22 cellular contexts compared by ENCODE assay signal in the genomic region with DNA sequence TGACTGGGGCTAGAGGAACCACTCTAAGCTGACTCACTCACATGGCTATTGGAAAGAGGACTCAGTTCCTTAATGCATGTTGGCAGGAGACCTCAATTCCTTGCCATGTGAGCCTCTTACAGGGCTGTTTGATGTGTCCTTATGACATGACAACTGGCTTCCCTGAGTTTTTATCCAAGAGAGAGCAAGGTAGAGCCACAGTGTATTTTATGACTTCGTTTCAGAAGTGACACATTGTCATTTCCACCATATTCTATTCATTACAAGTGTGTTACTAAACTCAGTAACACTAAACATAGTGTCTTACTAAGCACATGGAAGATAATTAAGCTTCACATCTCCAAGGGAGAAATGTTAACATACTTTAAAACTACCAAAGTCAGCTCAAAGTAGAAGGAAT.
"Had no signal": no experiment of that assay in that cellular context is flagged by ENCODE, and none has a peak within 500 bp of the region (broad histone marks: within the 10 kb centered on the region; RNA-seq: fewer than 3 reads in every experiment).

No MANE protein-coding gene starts in this region.

- H3K27ac Mint-ChIP-seq: dendritic cell treated with granulocyte-macrophage colony-stimulating factor and Interleukin-4, amounts not matched to agents 40 ng/mL and 50 ng/mL, for 4 days; effector memory CD8-positive, alpha-beta T cell; endodermal cell had no signal

- ATAC-seq: effector memory CD8-positive, alpha-beta T cell; esophagus mucosa; foreskin keratinocyte; gastrocnemius medialis; gastroesophageal sphincter; heart left ventricle; heart right ventricle had no signal

- H3K4me3 Mint-ChIP-seq: dendritic cell treated with granulocyte-macrophage colony-stimulating factor and Interleukin-4, amounts not matched to agents 40 ng/mL and 50 ng/mL, for 4 days; effector memory CD8-positive, alpha-beta T cell; endodermal cell had no signal

- H3K4me1 Mint-ChIP-seq: endodermal cell had no signal

- DNase-seq: colonic mucosa; cortex of kidney; dermis blood vessel endothelial cell; dorsolateral prefrontal cortex; effector CD4-positive, alpha-beta T cell; effector CD8-positive, alpha-beta T cell; effector memory CD4-positive, alpha-beta T cell; effector memory CD8-positive, alpha-beta T cell; endodermal cell; erythroblast; esophagus squamous epithelium; foreskin fibroblast; foreskin keratinocyte; foreskin melanocyte; gastrocnemius medialis; glutamatergic neuron; head of caudate nucleus; heart left ventricle; heart right ventricle had no signal
